In genomic region chr2:6864251-6864758, GRCh38 we compare ENCODE assay signal across 11 cellular contexts. TPM values are rescaled to one million over a fixed set of nuclear protein-coding genes. Genes with fewer than 3 reads are reported as not detected.
DNase-seq lines count a peak whose midpoint lies in the region; ATAC-seq and TF ChIP-seq lines count a peak whose summit lies in the region.
"Had no signal": no experiment of that assay in that cellular context is flagged by ENCODE, and none has a peak within 500 bp of the region (broad histone marks: within the 10 kb centered on the region; RNA-seq: fewer than 3 reads in every experiment).

No MANE protein-coding gene starts in this region.

- no peaks in the 10 kb centered on the region for H3K9me3 ChIP-seq in CD4-positive, alpha-beta T cell (ENCODE audit: control insufficient read depth, low read length)
- H3K9me3 ChIP-seq in H9 (ENCODE audit: control insufficient read depth, low read depth, low read length) (no peaks in the 10 kb centered on the region), neural cell (ENCODE audit: low read length) (no peaks in the 10 kb centered on the region)

- peaks cover 17% of the 10 kb centered on the region for H3K4me1 Mint-ChIP-seq in CD4-positive, alpha-beta T cell (ENCODE audit: low read depth)
- H3K4me1 Mint-ChIP-seq in H9, result peaks cover 7% of the 10 kb centered on the region in 2 experiments

- H4K20me1 ChIP-seq in H9 (ENCODE audit: control insufficient read depth, insufficient read depth, insufficient read length) (no peaks in the 10 kb centered on the region), neural cell (ENCODE audit: insufficient read depth) (no peaks in the 10 kb centered on the region)

- no peak overlapping the region for H2BK120ac ChIP-seq in H9 (ENCODE audit: low read depth, low read length, poor library complexity, severe bottlenecking)

- TF ChIP-seq CTCF in CD4-positive, alpha-beta T cell (IDR thresholded peaks at IDR 0.05), result no peak
- TF ChIP-seq CTCF in H9 (conservative IDR thresholded peaks at IDR 0.05) (no peak), choroid plexus epithelial cell (conservative IDR thresholded peaks at IDR 0.05; ENCODE audit: low read depth, low read length) (no peak), neural cell (IDR thresholded peaks at IDR 0.05; ENCODE audit: poor library complexity, severe bottlenecking) (no peak)

- no peak for TF ChIP-seq RAD21 in neural cell (conservative IDR thresholded peaks at IDR 0.05)

- H3K23me2 ChIP-seq in H9 (ENCODE audit: insufficient read length, low read depth, low read length, poor library complexity, severe bottlenecking), result peaks cover 12% of the 10 kb centered on the region

- H3K9ac ChIP-seq in H9 (ENCODE audit: extremely low read depth, insufficient read length, low read length) (no peak overlapping the region), neural cell (ENCODE audit: low read length) (no peak overlapping the region)

- H4K8ac ChIP-seq in H9 (replicated peaks; ENCODE audit: insufficient read length, low read depth, low read length), result no peak overlapping the region

- H3K4me3 ChIP-seq in choroid plexus epithelial cell (ENCODE audit: low read depth, low read length) (no peak overlapping the region), neural cell (ENCODE audit: low read length) (peak overlapping the region; percentile 78)

- H3F3A ChIP-seq in neural cell (ENCODE audit: insufficient read depth, low read length, poor library complexity, severe bottlenecking), result peaks cover 3% of the 10 kb centered on the region

- CTCF ChIA-PET in CD4-positive, alpha-beta T cell (lab: Charles Lee), result interaction anchor here (1.4 to 5.3 kb wide), 5 partner anchors 15 to 150 kb away, joined by 4 to 38 read pairs (median 7); partner anchors contain the start of gene RSAD2

- intact Hi-C loops in CD4-positive, alpha-beta T cell (cut with DNase I, micrococcal nuclease), result no loop called here

- no peak for ATAC-seq in CD4-positive, alpha-beta T cell (ENCODE audit: poor library complexity)
- ATAC-seq in GM18520 (IDR thresholded peaks at IDR 0.05; ENCODE audit: unreplicated experiment) (no peak), HG03175 (IDR thresholded peaks at IDR 0.05; ENCODE audit: unreplicated experiment) (no peak), HG02759 (IDR thresholded peaks at IDR 0.05; ENCODE audit: unreplicated experiment) (no peak)

- peaks cover 4% of the 10 kb centered on the region for H3K9me3 Mint-ChIP-seq in CD4-positive, alpha-beta T cell
- H3K9me3 Mint-ChIP-seq in H9, result peaks cover 11 to 13% of the 10 kb centered on the region in 2 experiments

- POLR2A ChIA-PET in CD4-positive, alpha-beta T cell (lab: Charles Lee), result interaction anchor here (0.7 to 6.6 kb wide), 9 partner anchors 14 to 193 kb away, joined by 3 to 132 read pairs (median 5); partner anchors contain the start of genes RNF144A and RSAD2

- no peaks in the 10 kb centered on the region for H3K27me3 ChIP-seq in CD4-positive, alpha-beta T cell (ENCODE audit: control insufficient read depth, insufficient read depth, low read length)
- peaks cover 9% of the 10 kb centered on the region for H3K27me3 ChIP-seq in H9 (ENCODE audit: insufficient read depth, low read length)
- H3K27me3 ChIP-seq in neural cell (ENCODE audit: insufficient read depth, low read depth, low read length), result peaks cover 16% of the 10 kb centered on the region
- H3K27me3 ChIP-seq: vagina had no signal

- no peak overlapping the region for H4K5ac ChIP-seq in H9 (ENCODE audit: insufficient read length, low read depth, low read length)

- H3K23ac ChIP-seq in H9 (ENCODE audit: insufficient read length, low read depth, low read length), result no peak overlapping the region

- no peak overlapping the region for H3K56ac ChIP-seq in H9 (ENCODE audit: insufficient read length, low read depth, low read length)

- no peak overlapping the region for H3T11ph ChIP-seq in H9 (ENCODE audit: low read length)

- no peak overlapping the region for H2AK5ac ChIP-seq in H9 (ENCODE audit: insufficient read length, low read length)

- no peaks in the 10 kb centered on the region for H3K79me1 ChIP-seq in H9 (ENCODE audit: insufficient read depth, low read depth, low read length, poor library complexity, severe bottlenecking)

- H3K4ac ChIP-seq in H9 (ENCODE audit: low read depth, low read length), result no peak overlapping the region

- no peak for DNase-seq in CD4-positive, alpha-beta T cell
- DNase-seq in H9 (no peak), choroid plexus epithelial cell (ENCODE audit: low read depth) (peak; percentile 10)
- no peak for DNase-seq in central memory CD4-positive, alpha-beta T cell
- DNase-seq: DMS 273 treated with DMSO at 0.1 percent for 48 hours, foreskin melanocyte had no signal

- H3K79me2 ChIP-seq in H9 (ENCODE audit: insufficient read depth, low read length), result no peaks in the 10 kb centered on the region
- H3K79me2 ChIP-seq in neural cell (replicated peaks; ENCODE audit: insufficient read depth, low read length), result no peaks in the 10 kb centered on the region

- H3K18ac ChIP-seq in H9 (ENCODE audit: insufficient read length, low read depth, low read length), result no peak overlapping the region

- H2BK5ac ChIP-seq in H9 (ENCODE audit: insufficient read length, low read length), result no peak overlapping the region

- H2AFZ ChIP-seq in H9 (ENCODE audit: low read length) (no peak overlapping the region), neural cell (ENCODE audit: low read depth, low read length) (no peak overlapping the region)

- H3K4me1 ChIP-seq in H9 (ENCODE audit: insufficient read depth, low read length), result no peaks in the 10 kb centered on the region

- no peak overlapping the region for H2BK12ac ChIP-seq in H9 (ENCODE audit: insufficient read length, low read depth, low read length)

- no peak for TF ChIP-seq EP300 in neural cell (conservative IDR thresholded peaks at IDR 0.05; ENCODE audit: poor library complexity, severe bottlenecking)

- no peaks in the 10 kb centered on the region for H3K9me2 ChIP-seq in neural cell (ENCODE audit: insufficient read depth, low read length)

- no CpG with 5 or more reads among the region's 8 CpGs for WGBS in H9 (ENCODE audit: extremely low coverage, insufficient read length, low lambda C conversion rate)

- no peaks in the 10 kb centered on the region for H3K36me3 ChIP-seq in neural cell (ENCODE audit: insufficient read depth, low read length)

- H4K91ac ChIP-seq in H9 (ENCODE audit: insufficient read length, low read depth, low read length), result no peak overlapping the region

- H3K4me3 Mint-ChIP-seq in CD4-positive, alpha-beta T cell, result peak overlapping the region; percentile 84
- peak overlapping the region; percentile 54 to 74; a peak in 4 of 5 replicates for H3K4me3 Mint-ChIP-seq in H9

- H3K14ac ChIP-seq in H9 (ENCODE audit: insufficient read depth, low read length), result no peak overlapping the region

- no peaks in the 10 kb centered on the region for H3K27me3 Mint-ChIP-seq in CD4-positive, alpha-beta T cell
- H3K27me3 Mint-ChIP-seq in H9 (ENCODE audit: low read depth), result peaks cover 60% of the 10 kb centered on the region

- peaks cover 47% of the 10 kb centered on the region for H3K36me3 Mint-ChIP-seq in CD4-positive, alpha-beta T cell (ENCODE audit: low read depth)
- peaks cover 7 to 14% (median 12%) of the 10 kb centered on the region in 3 experiments for H3K36me3 Mint-ChIP-seq in H9 (ENCODE audit: insufficient read depth in 1 of 3, low read depth in 3 of 3)

- H3K4me2 ChIP-seq in H9 (ENCODE audit: insufficient read depth, insufficient read length, low read length) (peak overlapping the region; percentile 95), neural cell (ENCODE audit: low read length) (no peak overlapping the region)

- no peak overlapping the region for H2BK20ac ChIP-seq in H9 (ENCODE audit: low read depth, low read length, poor library complexity, severe bottlenecking)

- no peak overlapping the region for H3K27ac ChIP-seq in CD4-positive, alpha-beta T cell (ENCODE audit: low read depth, low read length)
- H3K27ac ChIP-seq in H9 (ENCODE audit: insufficient read length, low read depth, low read length), result no peak overlapping the region
- H3K27ac ChIP-seq in neural cell (ENCODE audit: low read length), result no peak overlapping the region

- peak overlapping the region; percentile 80 for H3K27ac Mint-ChIP-seq in CD4-positive, alpha-beta T cell
- no peak overlapping the region for H3K27ac Mint-ChIP-seq in H9

- H2BK15ac ChIP-seq in H9 (ENCODE audit: low read depth, low read length), result no peak overlapping the region

TF ChIP-seq in neural cell, 6 proteins besides CTCF, POLR2A, EP300 and RAD21 (continues in another document):
- no peak for TF ChIP-seq EZH2 (IDR thresholded peaks at IDR 0.05; ENCODE audit: borderline replicate concordance, insufficient read depth, low read length, poor library complexity, severe bottlenecking)
- TF ChIP-seq POLR2AphosphoS5 (IDR thresholded peaks at IDR 0.05), result no peak
- no peak for TF ChIP-seq TAF1 (IDR thresholded peaks at IDR 0.05; ENCODE audit: low read depth)
- TF ChIP-seq MXI1 (conservative IDR thresholded peaks at IDR 0.05; ENCODE audit: poor library complexity, severe bottlenecking), result no peak

RNA-seq across cellular contexts. Expression of gene CMPK2, which starts 1.4 kb away (rescaled TPM):
- total RNA-seq in CD4-positive, alpha-beta T cell, result 1 to 10 TPM; 6.5 to 7.6 TPM
- total RNA-seq in H9 (2021), result 0.64 and 0.90 TPM in 2 replicates
- 6.5 and 6.7 TPM in 2 replicates for polyA plus RNA-seq in neural cell
- polyA minus RNA-seq in neural cell, result 8.0 and 9.7 TPM in 2 replicates

RNA-seq across cellular contexts. Expression of gene RSAD2, which starts 13.3 kb away (rescaled TPM):
- 1 to 10 TPM; 3.9 to 4.6 TPM for total RNA-seq in CD4-positive, alpha-beta T cell
- not detected in 2 replicates for total RNA-seq in H9 (2021)
- 0.16 and 1.2 TPM in 2 replicates for polyA plus RNA-seq in neural cell
- polyA minus RNA-seq in neural cell, result 0.12 and 1.2 TPM in 2 replicates

RNA-seq across cellular contexts. Expression of gene RNF144A, which starts 52.9 kb away (rescaled TPM):
- total RNA-seq in CD4-positive, alpha-beta T cell, result 10 to 100 TPM; 39.0 to 40.1 TPM
- 9.8 and 10.6 TPM in 2 replicates for total RNA-seq in H9 (2021)
- polyA plus RNA-seq in neural cell, result 26.9 and 27.8 TPM in 2 replicates
- 51.4 and 54.5 TPM in 2 replicates for polyA minus RNA-seq in neural cell
